ENCODE assay signal across 12 cellular contexts in genomic region chr20:48631114-48632016, GRCh38.
DNase-seq lines count a peak whose midpoint lies in the region; ATAC-seq, FAIRE-seq and TF ChIP-seq lines count a peak whose summit lies in the region.
"Had no signal": no experiment of that assay in that cellular context is flagged by ENCODE, and none has a peak within 500 bp of the region (broad histone marks: within the 10 kb centered on the region; RNA-seq: fewer than 3 reads in every experiment).

No MANE protein-coding gene starts in this region.

- no peak overlapping the region for H2AFZ ChIP-seq in keratinocyte (ENCODE audit: control insufficient read depth, low read length)

- H3K4me2 ChIP-seq in keratinocyte (ENCODE audit: control insufficient read depth, extremely low read depth, insufficient read depth, low read depth, low read length), result no peak overlapping the region

- H3K4me3 ChIP-seq in keratinocyte (ENCODE audit: control insufficient read depth in 2 of 3, extremely low read depth in 1 of 3, insufficient read depth in 2 of 3, low read depth in 1 of 3, low read length in 3 of 3), result no peak overlapping the region
- H3K4me3 ChIP-seq: suprapubic skin had no signal

- H3K36me3 ChIP-seq in keratinocyte (ENCODE audit: control insufficient read depth in 2 of 2, extremely low read depth in 1 of 2, insufficient read depth in 2 of 2, low read length in 2 of 2), result no peaks in the 10 kb centered on the region

- H3K4me1 ChIP-seq in keratinocyte (ENCODE audit: control insufficient read depth, extremely low read depth, insufficient read depth, low read length), result no peaks in the 10 kb centered on the region
- H3K4me1 ChIP-seq: suprapubic skin had no signal

- no peaks in the 10 kb centered on the region for H4K20me1 ChIP-seq in keratinocyte (ENCODE audit: control insufficient read depth, extremely low read depth, insufficient read depth, low read length)

- no peaks in the 10 kb centered on the region for H3K9me1 ChIP-seq in keratinocyte (ENCODE audit: control insufficient read depth, extremely low read depth, insufficient read depth, low read length)

- H3K27ac ChIP-seq in keratinocyte (ENCODE audit: control insufficient read depth, insufficient read depth, low read length), result no peak overlapping the region
- H3K27ac ChIP-seq: suprapubic skin had no signal

- no peaks in the 10 kb centered on the region for H3K9me3 ChIP-seq in keratinocyte (ENCODE audit: control insufficient read depth, low read depth, low read length)
- H3K9me3 ChIP-seq: suprapubic skin had no signal

- no peak overlapping the region for H3K9ac ChIP-seq in keratinocyte (ENCODE audit: control insufficient read depth, extremely low read depth, insufficient read depth, low read length)

- ATAC-seq in GM21390 (IDR thresholded peaks at IDR 0.05; ENCODE audit: unreplicated experiment) (no peak), HG03469 (IDR thresholded peaks at IDR 0.05; ENCODE audit: unreplicated experiment) (no peak), GM18858 (IDR thresholded peaks at IDR 0.05; ENCODE audit: unreplicated experiment) (no peak)
- ATAC-seq: sciatic nerve had no signal

- no peak for TF ChIP-seq CTCF in keratinocyte (optimal IDR thresholded peaks at IDR 0.05 in 1 of 3, IDR thresholded peaks at IDR 0.05 in 1 of 3, conservative IDR thresholded peaks at IDR 0.05 in 1 of 3; ENCODE audit: extremely low read depth in 1 of 3, insufficient read depth in 2 of 3, low read length in 3 of 3)

- dilution Hi-C loops in keratinocyte (cut with MboI; ENCODE audit: extremely low pct_ligation_motif_present, low sequenced_read_pairs), result no loop called here

- H3K79me2 ChIP-seq in keratinocyte (ENCODE audit: control insufficient read depth, insufficient read depth, low read length), result no peaks in the 10 kb centered on the region

- FAIRE-seq in keratinocyte (lab: Jason Lieb, UNC), result peak; percentile 17

- no peaks in the 10 kb centered on the region for H3K27me3 ChIP-seq in keratinocyte (ENCODE audit: control insufficient read depth, extremely low read depth, insufficient read depth, low read length)
- H3K27me3 ChIP-seq: suprapubic skin had no signal

- DNase-seq in DMS 273 treated with DMSO at 0.1 percent for 48 hours (lab: John Stamatoyannopoulos, UW) (peak; percentile 33), NAMALWA (ENCODE audit: low spot score) (peak; percentile 17), astrocyte of the hippocampus (ENCODE audit: low read depth, low spot score) (peak; percentile 24), keratinocyte (ENCODE audit: low read depth, low spot score) (no peak), NCI-H2029 treated with DMSO at 0.1 percent for 48 hours (lab: John Stamatoyannopoulos, UW) (no peak)
- DNase-seq: CD8-positive, alpha-beta memory T cell; NCI-H1105 had no signal

Comparison
In these comparisons a context has a peak if more than half of its experiments do, and no peak if none do; other contexts are left out.
1. DNase-seq: peak in DMS 273 treated with DMSO at 0.1 percent for 48 hours (single experiment), NAMALWA (single experiment) and astrocyte of the hippocampus (single experiment); none in keratinocyte (single experiment) and NCI-H2029 treated with DMSO at 0.1 percent for 48 hours (single experiment).